Comparison of ENCODE assay signal across 13 cellular contexts in genomic region chr4:98568896-98569663, GRCh38.
A peak's percentile ranks its signal among the peaks of the same experiment; 100 is the strongest.
DNase-seq lines count a peak whose midpoint lies in the region; ATAC-seq and TF ChIP-seq lines count a peak whose summit lies in the region.
"Had no signal": no experiment of that assay in that cellular context is flagged by ENCODE, and none has a peak within 500 bp of the region (broad histone marks: within the 10 kb centered on the region; RNA-seq: fewer than 3 reads in every experiment).

No MANE protein-coding gene starts in this region.

- no peak for TF ChIP-seq CTCF in neural progenitor cell (IDR thresholded peaks at IDR 0.05)
- no peak for TF ChIP-seq CTCF in right lobe of liver (IDR thresholded peaks at IDR 0.05)

- H3K4me1 ChIP-seq in ACC112 (ENCODE audit: control insufficient read depth, insufficient read depth, low read length, unreplicated experiment) (peaks cover 6% of the 10 kb centered on the region), neural progenitor cell (peaks cover 32% of the 10 kb centered on the region), right lobe of liver (no peaks in the 10 kb centered on the region)
- H3K4me1 ChIP-seq: upper lobe of right lung had no signal

- no peak overlapping the region for H3K4me2 ChIP-seq in neural progenitor cell

- ATAC-seq in effector memory CD8-positive, alpha-beta T cell (replicated peaks): no peak
- ATAC-seq in right lobe of liver (no peak), esophagus mucosa (no peak)
- ATAC-seq in stimulated activated memory B cell treated with anti-CD40 and anti-IgM and Interleukin-4, amounts not matched to agents 10 μg/mL and 1 μg/mL and 100 μg/mL, for 72 hours: no peak
- ATAC-seq: K562, upper lobe of right lung had no signal

- no peaks in the 10 kb centered on the region for H3K27me3 Mint-ChIP-seq in effector memory CD8-positive, alpha-beta T cell
- H3K27me3 Mint-ChIP-seq in neural progenitor cell (ENCODE audit: insufficient read depth, low read depth): peaks cover 6% of the 10 kb centered on the region
- no peaks in the 10 kb centered on the region for H3K27me3 Mint-ChIP-seq in stimulated activated memory B cell treated with anti-CD40 and anti-IgM and Interleukin-4, amounts not matched to agents 10 μg/mL and 1 μg/mL and 100 μg/mL, for 72 hours

- H3K4me1 Mint-ChIP-seq in effector memory CD8-positive, alpha-beta T cell (ENCODE audit: low read depth in 2 of 2): peaks cover 11 to 46% of the 10 kb centered on the region in 2 donors
- H3K4me1 Mint-ChIP-seq in neural progenitor cell: peaks cover 31% of the 10 kb centered on the region
- peaks cover 10% of the 10 kb centered on the region for H3K4me1 Mint-ChIP-seq in stimulated activated memory B cell treated with anti-CD40 and anti-IgM and Interleukin-4, amounts not matched to agents 10 μg/mL and 1 μg/mL and 100 μg/mL, for 72 hours

- intact Hi-C loops in right lobe of liver (cut with DNase I): no loop called here

- H3K9me3 ChIP-seq in neural progenitor cell (ENCODE audit: low read depth) (no peaks in the 10 kb centered on the region), right lobe of liver (no peaks in the 10 kb centered on the region)
- H3K9me3 ChIP-seq: upper lobe of right lung had no signal

- no peaks in the 10 kb centered on the region for H3K9me3 Mint-ChIP-seq in effector memory CD8-positive, alpha-beta T cell
- H3K9me3 Mint-ChIP-seq in neural progenitor cell: no peaks in the 10 kb centered on the region
- no peaks in the 10 kb centered on the region for H3K9me3 Mint-ChIP-seq in stimulated activated memory B cell treated with anti-CD40 and anti-IgM and Interleukin-4, amounts not matched to agents 10 μg/mL and 1 μg/mL and 100 μg/mL, for 72 hours

- H4K20me1 ChIP-seq in neural progenitor cell (ENCODE audit: low read depth): peaks cover 15% of the 10 kb centered on the region

- H3K36me3 ChIP-seq in ACC112 (ENCODE audit: insufficient read depth, low read length): no peaks in the 10 kb centered on the region
- no peaks in the 10 kb centered on the region for H3K36me3 ChIP-seq in neural progenitor cell
- H3K36me3 ChIP-seq in right lobe of liver: no peaks in the 10 kb centered on the region
- H3K36me3 ChIP-seq: upper lobe of right lung had no signal

- peak overlapping the region; percentile 37 to 50 for H3K27ac Mint-ChIP-seq in effector memory CD8-positive, alpha-beta T cell
- peak overlapping the region; percentile 62 for H3K27ac Mint-ChIP-seq in neural progenitor cell
- H3K27ac Mint-ChIP-seq in stimulated activated memory B cell treated with anti-CD40 and anti-IgM and Interleukin-4, amounts not matched to agents 10 μg/mL and 1 μg/mL and 100 μg/mL, for 72 hours: no peak overlapping the region

- H2AFZ ChIP-seq in ACC112 (ENCODE audit: low read length, unreplicated experiment) (no peak overlapping the region), neural progenitor cell (replicated peaks) (no peak overlapping the region)

- H3K79me2 ChIP-seq in ACC112 (ENCODE audit: control insufficient read depth, insufficient read depth, low read length, unreplicated experiment) (peaks cover 62% of the 10 kb centered on the region), neural progenitor cell (ENCODE audit: low read depth) (peaks cover 15% of the 10 kb centered on the region)

- TF ChIP-seq POLR2A in right lobe of liver (IDR thresholded peaks at IDR 0.05): no peak

- H3K36me3 Mint-ChIP-seq in effector memory CD8-positive, alpha-beta T cell (ENCODE audit: insufficient read depth): no peaks in the 10 kb centered on the region
- peaks cover 14% of the 10 kb centered on the region for H3K36me3 Mint-ChIP-seq in neural progenitor cell
- peaks cover 2% of the 10 kb centered on the region for H3K36me3 Mint-ChIP-seq in stimulated activated memory B cell treated with anti-CD40 and anti-IgM and Interleukin-4, amounts not matched to agents 10 μg/mL and 1 μg/mL and 100 μg/mL, for 72 hours

- 0 out of 2 replicates have a peak overlapping the region, but pooled peaks have one; percentile 3 for H3K27ac ChIP-seq in ACC112 (ENCODE audit: low read depth, low read length)
- no peak overlapping the region for H3K27ac ChIP-seq in neural progenitor cell
- no peak overlapping the region for H3K27ac ChIP-seq in right lobe of liver
- H3K27ac ChIP-seq: upper lobe of right lung had no signal

- 56% methylated on average over 6 of the region's 7 CpGs for WGBS in right lobe of liver (ENCODE audit: insufficient coverage, low coverage, low lambda C conversion rate, missing lambda C conversion rate)

- DNase-seq in NCI-H69 (lab: John Stamatoyannopoulos, UW): peak; percentile 16
- no peak for DNase-seq in effector memory CD8-positive, alpha-beta T cell
- no peak for DNase-seq in neural progenitor cell (ENCODE audit: low spot score)
- DNase-seq in right lobe of liver: no peak
- DNase-seq in COLO668 (lab: John Stamatoyannopoulos, UW; ENCODE audit: unreplicated experiment): no peak
- DNase-seq: activated CD4-positive, alpha-beta T cell treated with anti-CD3 and anti-CD28 coated beads for 1 hour; activated effector memory CD4-positive, alpha-beta T cell treated with anti-CD3 and anti-CD28 coated beads, Interleukin-2, amount 50 U/mL, for 16 hours; NCI-H2081; upper lobe of right lung had no signal

- no peak overlapping the region for H3K9ac ChIP-seq in neural progenitor cell

- H3K4me3 Mint-ChIP-seq in effector memory CD8-positive, alpha-beta T cell: no peak overlapping the region
- no peak overlapping the region for H3K4me3 Mint-ChIP-seq in neural progenitor cell
- no peak overlapping the region for H3K4me3 Mint-ChIP-seq in stimulated activated memory B cell treated with anti-CD40 and anti-IgM and Interleukin-4, amounts not matched to agents 10 μg/mL and 1 μg/mL and 100 μg/mL, for 72 hours

- H3K4me3 ChIP-seq in ACC112 (ENCODE audit: low read depth, low read length) (no peak overlapping the region), neural progenitor cell (no peak overlapping the region), right lobe of liver (no peak overlapping the region)
- H3K4me3 ChIP-seq: K562, upper lobe of right lung had no signal

- peaks cover 10% of the 10 kb centered on the region for H3F3A ChIP-seq in neural progenitor cell (ENCODE audit: low read depth)

- H3K27me3 ChIP-seq in ACC112 (ENCODE audit: insufficient read depth, low read length) (no peaks in the 10 kb centered on the region), neural progenitor cell (no peaks in the 10 kb centered on the region), right lobe of liver (no peaks in the 10 kb centered on the region)
- H3K27me3 ChIP-seq: upper lobe of right lung had no signal
